In genomic region chr4:153705743-153706468, GRCh38 we compare ENCODE assay signal across 14 cellular contexts. TPM values are rescaled to one million over a fixed set of nuclear protein-coding genes. Genes with fewer than 3 reads are reported as not detected.
DNase-seq lines count a peak whose midpoint lies in the region; ATAC-seq, FAIRE-seq and TF ChIP-seq lines count a peak whose summit lies in the region.
"Had no signal": no experiment of that assay in that cellular context is flagged by ENCODE, and none has a peak within 500 bp of the region (broad histone marks: within the 10 kb centered on the region; RNA-seq: fewer than 3 reads in every experiment).

No MANE protein-coding gene starts in this region.

- no peak for DNase-seq in DND-41
- DNase-seq in RPMI8226: peak; percentile 40
- no peak for DNase-seq in C1 segment of cervical spinal cord (lab: John Stamatoyannopoulos, UW)
- DNase-seq in NCI-H82 (lab: John Stamatoyannopoulos, UW): no peak
- no peak for DNase-seq in kidney
- DNase-seq in AG08395 (ENCODE audit: low spot score): no peak
- DNase-seq: activated T-cell treated with anti-CD3 and anti-CD28 coated beads, Interleukin-2, amount 50 U/mL, for 4 hours; Caco-2; cortex of kidney; GM23248; MG63; naive thymus-derived CD8-positive, alpha-beta T cell had no signal

- no peak overlapping the region for H3K9ac ChIP-seq in DND-41 (ENCODE audit: low read depth, low read length)
- no peak overlapping the region for H3K9ac ChIP-seq in kidney (ENCODE audit: low read length in 2 of 2)
- H3K9ac ChIP-seq: GM23248 had no signal

- H3K9me3 ChIP-seq in DND-41 (ENCODE audit: insufficient read depth, low read length, severe bottlenecking) (no peaks in the 10 kb centered on the region), kidney (ENCODE audit: control insufficient read depth in 1 of 2, low read length in 2 of 2) (no peaks in the 10 kb centered on the region)
- H3K9me3 ChIP-seq: Caco-2, MG63 had no signal

- peaks cover 4% of the 10 kb centered on the region for H3K27me3 ChIP-seq in DND-41 (ENCODE audit: insufficient read depth, low read length, poor library complexity)
- H3K27me3 ChIP-seq: MG63 had no signal

- H3K4me3 ChIP-seq in DND-41 (ENCODE audit: low read depth in 1 of 2, low read length in 2 of 2) (no peak overlapping the region), kidney (ENCODE audit: low read length in 2 of 2) (no peak overlapping the region)
- H3K4me3 ChIP-seq: GM23248, MG63 had no signal

- no peaks in the 10 kb centered on the region for H3K36me3 ChIP-seq in DND-41 (ENCODE audit: insufficient read depth, low read length)
- H3K36me3 ChIP-seq in kidney (ENCODE audit: control insufficient read depth in 1 of 2, insufficient read depth in 2 of 2, low read length in 2 of 2): no peaks in the 10 kb centered on the region
- H3K36me3 ChIP-seq: MG63 had no signal

- ATAC-seq in DND-41 (ENCODE audit: insufficient read depth, low read depth) (peak; percentile 42; the same call in 2 of the 3 replicates), GM19455 (IDR thresholded peaks at IDR 0.05; ENCODE audit: unreplicated experiment) (peak; percentile 71), HG03103 (IDR thresholded peaks at IDR 0.05; ENCODE audit: low read depth, unreplicated experiment) (peak; percentile 91)
- ATAC-seq: activated T-cell treated with anti-CD3 and anti-CD28 coated beads, Interleukin-2, amount 50 U/mL, for 4 hours; naive thymus-derived CD8-positive, alpha-beta T cell had no signal

- H3K27ac ChIP-seq in DND-41 (ENCODE audit: low read length) (no peak overlapping the region), kidney (ENCODE audit: low read depth in 2 of 2, low read length in 2 of 2) (no peak overlapping the region)
- H3K27ac ChIP-seq: GM23248 had no signal

- H3K4me2 ChIP-seq in DND-41 (ENCODE audit: insufficient read depth, low read length): no peak overlapping the region

- no peaks in the 10 kb centered on the region for H4K20me1 ChIP-seq in DND-41 (ENCODE audit: insufficient read depth, low read length)

- H3K4me1 ChIP-seq in DND-41 (ENCODE audit: insufficient read depth, low read length) (no peaks in the 10 kb centered on the region), kidney (ENCODE audit: control insufficient read depth in 1 of 2, insufficient read depth in 1 of 2, low read depth in 1 of 2, low read length in 2 of 2) (no peaks in the 10 kb centered on the region)
- H3K4me1 ChIP-seq: Caco-2 had no signal

- intact Hi-C loops in kidney (cut with DNase I): no loop called here

- no peak overlapping the region for H2AFZ ChIP-seq in DND-41 (ENCODE audit: low read depth, low read length)
- H2AFZ ChIP-seq: GM23248 had no signal

- no peaks in the 10 kb centered on the region for H3K79me2 ChIP-seq in DND-41 (ENCODE audit: insufficient read depth, low read length)

- TF ChIP-seq CTCF in DND-41 (IDR thresholded peaks at IDR 0.05; ENCODE audit: borderline replicate concordance, extremely low read depth, low read length, poor library complexity, severe bottlenecking) (no peak), kidney (IDR thresholded peaks at IDR 0.05; ENCODE audit: borderline replicate concordance, extremely low read depth, insufficient read depth) (no peak)

- FAIRE-seq in kidney (lab: Jason Lieb, UNC): no peak

RNA-seq across cellular contexts. Expression of gene TLR2, which starts 21.8 kb away (rescaled TPM):
- 59.5 TPM for total RNA-seq in kidney
- polyA plus RNA-seq in kidney (ENCODE audit: insufficient read depth, low read depth, low replicate concordance): 8.0 TPM
- total RNA-seq: GM23248 had no signal
- polyA plus RNA-seq: GM23248 had no signal

RNA-seq across cellular contexts. Expression of gene RNF175, which starts 53.9 kb away (rescaled TPM):
- 0.25 TPM for total RNA-seq in kidney
- not detected for polyA plus RNA-seq in kidney (ENCODE audit: insufficient read depth, low read depth, low replicate concordance)
- total RNA-seq: Caco-2, GM23248 had no signal
- polyA plus RNA-seq: GM23248 had no signal
